Comparison of ENCODE assay signal across 8 cellular contexts in genomic region chr7:6008668-6009611, GRCh38. TPM values are rescaled to one million over a fixed set of nuclear protein-coding genes. Genes with fewer than 3 reads are reported as not detected.
DNase-seq lines count a peak whose midpoint lies in the region; TF ChIP-seq lines count a peak whose summit lies in the region.

Gene AIMP2, plus strand, starts transcription at chr7:6009272. Its CDS starts 92 bp downstream, at chr7:6009364.
Gene PMS2, minus strand, starts transcription at chr7:6009049. Its CDS starts 30 bp downstream, at chr7:6009019.

- H3K4me1 Mint-ChIP-seq in nephron = peaks cover 29% of the 10 kb centered on the region
- peaks cover 40% of the 10 kb centered on the region for H3K4me1 Mint-ChIP-seq in stimulated activated naive CD8-positive, alpha-beta T cell treated with anti-CD3 and anti-CD28 coated beads, Interleukin-15, Interleukin-2, amounts not matched to agents 100 ng/mL and 50 ng/mL, for 24 hours (ENCODE audit: low read depth)

- H3K27me3 Mint-ChIP-seq in nephron (ENCODE audit: low read depth) = no peaks in the 10 kb centered on the region
- H3K27me3 Mint-ChIP-seq in stimulated activated naive CD8-positive, alpha-beta T cell treated with anti-CD3 and anti-CD28 coated beads, Interleukin-15, Interleukin-2, amounts not matched to agents 100 ng/mL and 50 ng/mL, for 24 hours = no peaks in the 10 kb centered on the region

- H3K4me3 Mint-ChIP-seq in nephron = peak within 1 kb of the TSS; percentile 91 to 94 (median 92)
- H3K4me3 Mint-ChIP-seq in stimulated activated naive CD8-positive, alpha-beta T cell treated with anti-CD3 and anti-CD28 coated beads, Interleukin-15, Interleukin-2, amounts not matched to agents 100 ng/mL and 50 ng/mL, for 24 hours = peak within 1 kb of the TSS; percentile 87

- H3K27ac Mint-ChIP-seq in nephron = peak within 1 kb of the TSS; percentile 68 to 88 (median 84)
- H3K27ac Mint-ChIP-seq in stimulated activated naive CD8-positive, alpha-beta T cell treated with anti-CD3 and anti-CD28 coated beads, Interleukin-15, Interleukin-2, amounts not matched to agents 100 ng/mL and 50 ng/mL, for 24 hours = peak within 1 kb of the TSS; percentile 94

- in situ Hi-C loops in G401 (cut with HindIII; ENCODE audit: low sequenced_read_pairs) = no loop called here

- DNase-seq in G401 (ENCODE audit: low spot score) (peak; percentile 99), H7 (peak; percentile 98), M059J (ENCODE audit: low read depth) (peak; percentile 99), SHP77 (lab: John Stamatoyannopoulos, UW) (peak; percentile 99 to 100), fibroblast of pulmonary artery (ENCODE audit: low read depth) (peak; percentile 99)
- peak; percentile 94 for DNase-seq in activated effector memory CD4-positive, alpha-beta T cell treated with Interleukin-2 at 50 U/mL for 16 hours

- H3K4me3 ChIP-seq in H7 (ENCODE audit: insufficient read depth, low read depth, low read length) (peak within 1 kb of the TSS; percentile 87), fibroblast of pulmonary artery (replicated peaks; ENCODE audit: low read depth, low read length) (peak within 1 kb of the TSS; percentile 89)

- peaks cover 8% of the 10 kb centered on the region for H3K36me3 Mint-ChIP-seq in nephron (ENCODE audit: low read depth)
- peaks cover 43% of the 10 kb centered on the region for H3K36me3 Mint-ChIP-seq in stimulated activated naive CD8-positive, alpha-beta T cell treated with anti-CD3 and anti-CD28 coated beads, Interleukin-15, Interleukin-2, amounts not matched to agents 100 ng/mL and 50 ng/mL, for 24 hours (ENCODE audit: low read depth)

- TF ChIP-seq CTCF in fibroblast of pulmonary artery (IDR thresholded peaks at IDR 0.05; ENCODE audit: low read length, missing control alignments) (no peak), nephron (IDR thresholded peaks at IDR 0.05; ENCODE audit: unreplicated experiment in 3 of 3) (no peak)

- no peaks in the 10 kb centered on the region for H3K9me3 Mint-ChIP-seq in nephron
- H3K9me3 Mint-ChIP-seq in stimulated activated naive CD8-positive, alpha-beta T cell treated with anti-CD3 and anti-CD28 coated beads, Interleukin-15, Interleukin-2, amounts not matched to agents 100 ng/mL and 50 ng/mL, for 24 hours = no peaks in the 10 kb centered on the region

- H3K36me3 ChIP-seq in H7 (replicated peaks; ENCODE audit: control insufficient read depth, insufficient read depth, low read length) = peaks cover 1% of the 10 kb centered on the region

- H3K27me3 ChIP-seq in H7 (ENCODE audit: control insufficient read depth, insufficient read depth, low read length) = no peaks in the 10 kb centered on the region

RNA-seq across cellular contexts. Expression of gene AIMP2, which starts in this region (rescaled TPM):
- 90.8 and 116 TPM in 2 replicates for total RNA-seq in G401 (2014; rRNA removed; shearing (Covaris generic))
- 90.9 and 100 TPM in 2 replicates for total RNA-seq in H7 (2014; rRNA removed; shearing (Covaris generic))
- total RNA-seq in M059J (2014; rRNA removed; shearing (Covaris generic)) = 121 and 130 TPM in 2 replicates

RNA-seq across cellular contexts. Expression of gene PMS2, which starts in this region (rescaled TPM):
- 23.9 and 24.0 TPM in 2 replicates for total RNA-seq in G401 (2014; rRNA removed; shearing (Covaris generic))
- total RNA-seq in H7 (2014; rRNA removed; shearing (Covaris generic)) = 18.5 and 19.6 TPM in 2 replicates
- total RNA-seq in M059J (2014; rRNA removed; shearing (Covaris generic)) = 11.0 and 14.9 TPM in 2 replicates

Comparison
In these comparisons a context has a peak if more than half of its experiments do, and no peak if none do; other contexts are left out.
1. Peak in every context shown above with its lines: DNase-seq and H3K4me3 ChIP-seq.